ENCODE assay signal across 9 cellular contexts in the genomic region with DNA sequence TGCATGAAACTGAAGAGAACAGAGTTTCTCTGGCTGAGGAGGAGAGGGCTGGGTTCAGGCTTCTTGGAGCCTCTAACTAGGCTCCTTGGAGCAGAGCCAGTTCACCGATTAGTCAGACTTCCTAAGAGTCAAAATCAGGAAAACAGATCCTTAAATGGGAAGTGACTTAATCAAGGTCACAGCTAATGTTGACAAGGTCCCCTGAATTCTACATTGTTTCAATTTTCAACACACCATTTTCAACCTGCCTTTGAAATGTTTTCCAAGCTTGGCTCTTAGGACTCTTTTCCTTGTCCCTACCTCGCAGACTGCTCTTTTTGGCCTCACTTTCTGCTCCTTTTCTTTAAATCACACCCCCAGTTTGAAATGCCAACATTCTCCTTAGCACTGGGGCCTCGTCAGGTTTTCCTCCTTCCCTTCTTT. TPM values are rescaled to one million over a fixed set of nuclear protein-coding genes. Genes with fewer than 3 reads are reported as not detected.
DNase-seq lines count a peak whose midpoint lies in the region; ATAC-seq and TF ChIP-seq lines count a peak whose summit lies in the region.
"Had no signal": no experiment of that assay in that cellular context is flagged by ENCODE, and none has a peak within 500 bp of the region (broad histone marks: within the 10 kb centered on the region; RNA-seq: fewer than 3 reads in every experiment).

No MANE protein-coding gene starts in this region.

- CTCF ChIA-PET in activated CD8-positive, alpha-beta T cell treated with anti-CD3 and anti-CD28 coated beads, Interleukin-2, amount 10 ng/mL, durations not matched to agents 7 days and 5 days (lab: Charles Lee): interaction anchor here (1.4 to 1.6 kb wide), 2 partner anchors 19 to 91 kb away, joined by 3 to 4 read pairs; no protein-coding TSS in a partner anchor

- peak; percentile 30 for DNase-seq in BE2C
- DNase-seq in RKO (ENCODE audit: low spot score): peak; percentile 93
- peak; percentile 98 for DNase-seq in fibroblast of mammary gland (ENCODE audit: low read depth)
- peak in 3 of 5 donors; percentile 69 to 86 (median 76) for DNase-seq in ovary
- DNase-seq in activated CD8-positive, alpha-beta T cell treated with anti-CD3 and anti-CD28 coated beads, Interleukin-2, amount 10 ng/mL, durations not matched to agents 7 days and 5 days: no peak
- DNase-seq: activated CD4-positive, alpha-beta T cell treated with anti-CD3 and anti-CD28 coated beads, Interleukin-2, amount 50 U/mL, for 4 hours had no signal

- TF ChIP-seq POLR2A in ovary (IDR thresholded peaks at IDR 0.05): no peak

- H3K9me3 Mint-ChIP-seq in activated CD8-positive, alpha-beta T cell treated with anti-CD3 and anti-CD28 coated beads, Interleukin-2, amount 10 ng/mL, durations not matched to agents 7 days and 5 days (ENCODE audit: insufficient read depth): no peaks in the 10 kb centered on the region

- no peak overlapping the region for H3K4me3 Mint-ChIP-seq in activated CD8-positive, alpha-beta T cell treated with anti-CD3 and anti-CD28 coated beads, Interleukin-2, amount 10 ng/mL, durations not matched to agents 7 days and 5 days

- H3K4me1 Mint-ChIP-seq in activated CD8-positive, alpha-beta T cell treated with anti-CD3 and anti-CD28 coated beads, Interleukin-2, amount 10 ng/mL, durations not matched to agents 7 days and 5 days (ENCODE audit: low read depth): peaks cover 41% of the 10 kb centered on the region

- no peaks in the 10 kb centered on the region for H3K36me3 ChIP-seq in BE2C
- no peaks in the 10 kb centered on the region for H3K36me3 ChIP-seq in ovary

- TF ChIP-seq CTCF in BE2C (IDR thresholded peaks at IDR 0.05; ENCODE audit: low read depth, low read length) (no peak), fibroblast of mammary gland (conservative IDR thresholded peaks at IDR 0.05; ENCODE audit: control insufficient read depth, insufficient read depth, low read depth, low read length) (no peak), ovary (IDR thresholded peaks at IDR 0.05) (no peak)

- peak overlapping the region in 1 of 2 donors; percentile 54 for H3K27ac ChIP-seq in ovary

- 6 to 19% (median 7%) methylated on average over 3 of the region's 3 CpGs for WGBS in ovary, 3 donors

- peaks cover 5% of the 10 kb centered on the region for H3K27me3 Mint-ChIP-seq in activated CD8-positive, alpha-beta T cell treated with anti-CD3 and anti-CD28 coated beads, Interleukin-2, amount 10 ng/mL, durations not matched to agents 7 days and 5 days (ENCODE audit: low read depth)

- intact Hi-C loops in ovary (cut with DNase I): loop anchor here in 3 of 4 donors (5.0 kb wide), 3 partner anchors 92 to 392 kb away; partner anchors contain the start of gene EFCAB13 (in 1 of the 3)

- no peak overlapping the region for H3K27ac Mint-ChIP-seq in activated CD8-positive, alpha-beta T cell treated with anti-CD3 and anti-CD28 coated beads, Interleukin-2, amount 10 ng/mL, durations not matched to agents 7 days and 5 days

- peaks cover 8% of the 10 kb centered on the region for H3K4me1 ChIP-seq in BE2C
- peaks cover 2% of the 10 kb centered on the region for H3K4me1 ChIP-seq in ovary (ENCODE audit: insufficient read depth)

- no peak overlapping the region for H3K4me3 ChIP-seq in BE2C (ENCODE audit: low read depth, low read length)
- H3K4me3 ChIP-seq in fibroblast of mammary gland (ENCODE audit: control insufficient read depth, low read depth, low read length): no peak overlapping the region
- H3K4me3 ChIP-seq in ovary: no peak overlapping the region

- H3K27me3 ChIP-seq in BE2C (no peaks in the 10 kb centered on the region), ovary (no peaks in the 10 kb centered on the region)

- ATAC-seq in activated CD8-positive, alpha-beta T cell treated with anti-CD3 and anti-CD28 coated beads, Interleukin-2, amount 10 ng/mL, durations not matched to agents 7 days and 5 days: no peak
- ATAC-seq in HG03108 (IDR thresholded peaks at IDR 0.05; ENCODE audit: unreplicated experiment): no peak
- ATAC-seq in GM18511 (IDR thresholded peaks at IDR 0.05; ENCODE audit: unreplicated experiment): no peak
- ATAC-seq in GM21576 (IDR thresholded peaks at IDR 0.05; ENCODE audit: unreplicated experiment): no peak

- peaks cover 20% of the 10 kb centered on the region for H3K36me3 Mint-ChIP-seq in activated CD8-positive, alpha-beta T cell treated with anti-CD3 and anti-CD28 coated beads, Interleukin-2, amount 10 ng/mL, durations not matched to agents 7 days and 5 days (ENCODE audit: low read depth)

- TF ChIP-seq EP300 in ovary (IDR thresholded peaks at IDR 0.05): peak; percentile 22

- H3K9me3 ChIP-seq in BE2C (no peaks in the 10 kb centered on the region), ovary (no peaks in the 10 kb centered on the region)

- POLR2A ChIA-PET in activated CD8-positive, alpha-beta T cell treated with anti-CD3 and anti-CD28 coated beads, Interleukin-2, amount 10 ng/mL, durations not matched to agents 7 days and 5 days (lab: Charles Lee): no interaction called here

RNA-seq across cellular contexts. Expression of gene MYL4, which starts 16.3 kb away (rescaled TPM):
- 0.69 TPM for polyA plus RNA-seq in BE2C (2012; ENCODE audit: insufficient read depth, insufficient read length, low read depth)
- under 1 TPM in 2 of 7 donors, not detected in 5; 0.33 to 0.79 TPM for total RNA-seq in ovary
- polyA plus RNA-seq in ovary: under 1 TPM; 0.28 to 0.41 TPM
- total RNA-seq in activated CD8-positive, alpha-beta T cell treated with anti-CD3 and anti-CD28 coated beads, Interleukin-2, amount 10 ng/mL, durations not matched to agents 7 days and 5 days: not detected

RNA-seq across cellular contexts. Expression of gene ITGB3, which starts 28.2 kb away (rescaled TPM):
- polyA plus RNA-seq in BE2C (2012; ENCODE audit: insufficient read depth, insufficient read length, low read depth): 0.46 TPM
- 1 to 10 TPM; 1.7 to 7.7 (median 2.9) TPM for total RNA-seq in ovary
- 1 to 10 TPM; 2.8 to 9.4 TPM for polyA plus RNA-seq in ovary
- total RNA-seq in activated CD8-positive, alpha-beta T cell treated with anti-CD3 and anti-CD28 coated beads, Interleukin-2, amount 10 ng/mL, durations not matched to agents 7 days and 5 days: under 1 TPM; 0.29 to 0.73 TPM

RNA-seq across cellular contexts. Expression of gene CDC27, which starts 36.4 kb away (rescaled TPM):
- polyA plus RNA-seq in BE2C (2012; ENCODE audit: insufficient read depth, insufficient read length, low read depth): 31.7 TPM
- 10 to 100 TPM; 29.8 to 76.8 (median 64.6) TPM for total RNA-seq in ovary
- polyA plus RNA-seq in ovary: 10 to 100 TPM; 20.5 to 37.8 TPM
- total RNA-seq in activated CD8-positive, alpha-beta T cell treated with anti-CD3 and anti-CD28 coated beads, Interleukin-2, amount 10 ng/mL, durations not matched to agents 7 days and 5 days: 100 to 1,000 TPM; 133 to 138 TPM
